Comparison of ENCODE assay signal across 23 cellular contexts in genomic region chr20:47237715-47238114, GRCh38.
DNase-seq lines count a peak whose midpoint lies in the region; ATAC-seq, FAIRE-seq and TF ChIP-seq lines count a peak whose summit lies in the region.
"Had no signal": no experiment of that assay in that cellular context is flagged by ENCODE, and none has a peak within 500 bp of the region (broad histone marks: within the 10 kb centered on the region; RNA-seq: fewer than 3 reads in every experiment).

No MANE protein-coding gene starts in this region.

- POLR2A ChIA-PET in RWPE1 (lab: Yijun Ruan, JAX; ENCODE audit: low non-redundant PET), result no interaction called here

- H3K4me1 ChIP-seq in smooth muscle cell (ENCODE audit: low read depth), result no peaks in the 10 kb centered on the region
- H3K4me1 ChIP-seq: SJCRH30, tibial artery had no signal

- H3K9me3 ChIP-seq in smooth muscle cell (replicated peaks; ENCODE audit: low read depth), result no peaks in the 10 kb centered on the region
- H3K9me3 ChIP-seq: SJCRH30, tibial artery had no signal

- FAIRE-seq in HTR-8/SVneo (lab: Jason Lieb, UNC), result no peak

- peaks cover 9% of the 10 kb centered on the region for H3K79me2 ChIP-seq in smooth muscle cell (ENCODE audit: low read depth)

- no peak overlapping the region for H3K4me3 ChIP-seq in smooth muscle cell
- H3K4me3 ChIP-seq: cardiac muscle cell, SJCRH30, tibial artery had no signal

- TF ChIP-seq CTCF in RWPE1 (conservative IDR thresholded peaks at IDR 0.05; ENCODE audit: low read depth) (no peak), smooth muscle cell (IDR thresholded peaks at IDR 0.05; ENCODE audit: borderline replicate concordance, insufficient read depth, poor library complexity, severe bottlenecking) (no peak)

- DNase-seq in DMS53 (lab: John Stamatoyannopoulos, UW) (peak; percentile 21), DMS53 treated with DMSO at 0.1 percent for 48 hours (lab: John Stamatoyannopoulos, UW; ENCODE audit: unreplicated experiment) (no peak), RWPE1 (ENCODE audit: low spot score) (no peak), cerebellum (ENCODE audit: low spot score) (peak; percentile 84), occipital lobe (lab: John Stamatoyannopoulos, UW) (peak; percentile 68), smooth muscle cell (lab: John Stamatoyannopoulos, UW; ENCODE audit: unreplicated experiment) (no peak), HTR-8/SVneo (ENCODE audit: insufficient read length, low spot score) (no peak)
- DNase-seq: 8988T; activated CD8-positive, alpha-beta T cell treated with anti-CD3 and anti-CD28 coated beads, Interleukin-2, amount 10 ng/mL, durations not matched to agents 7 days and 5 days; activated gamma-delta T cell treated with Interleukin-2 at 50 U/mL for 16 hours; activated T-cell treated with anti-CD3 and anti-CD28 coated beads for 4 hours; dermis blood vessel endothelial cell; DMS79 treated with DMSO at 0.1 percent for 48 hours; GOT3; left cardiac atrium; NCI-H524; SJCRH30; stimulated activated CD4-positive, alpha-beta T cell treated with anti-CD3 and anti-CD28 coated beads, Interleukin-4, amount 100 ng/mL, for 1 hour; stimulated activated naive CD4-positive, alpha-beta T cell; tibial artery had no signal

- no peaks in the 10 kb centered on the region for H3K36me3 ChIP-seq in smooth muscle cell (ENCODE audit: low read depth)

- H3K9ac ChIP-seq in smooth muscle cell (ENCODE audit: low read depth), result no peak overlapping the region

- no peaks in the 10 kb centered on the region for H3F3A ChIP-seq in smooth muscle cell (ENCODE audit: low read depth)

- H3K27me3 ChIP-seq in smooth muscle cell (ENCODE audit: low read depth), result no peaks in the 10 kb centered on the region
- H3K27me3 ChIP-seq: cardiac muscle cell, SJCRH30, tibial artery had no signal

- peak overlapping the region; percentile 52 for H3K27ac ChIP-seq in RWPE1
- H3K27ac ChIP-seq in smooth muscle cell (ENCODE audit: low read depth), result no peak overlapping the region
- H3K27ac ChIP-seq: cardiac muscle cell, SJCRH30, tibial artery had no signal

- WGBS in smooth muscle cell (ENCODE audit: low lambda C conversion rate), result 100% methylated on average over 4 of the region's 4 CpGs

- peaks cover 4% of the 10 kb centered on the region for H4K20me1 ChIP-seq in smooth muscle cell (ENCODE audit: low read depth)

- H2AFZ ChIP-seq in smooth muscle cell (ENCODE audit: low read depth), result no peak overlapping the region

- CTCF ChIA-PET in RWPE1 (lab: Yijun Ruan, JAX), result interaction anchor here (0.6 to 1.6 kb wide), 2 partner anchors 32 to 146 kb away, joined by 3 to 8 read pairs; no protein-coding TSS in a partner anchor

- no peak for ATAC-seq in GM18517 (IDR thresholded peaks at IDR 0.05; ENCODE audit: unreplicated experiment)
- ATAC-seq: activated CD8-positive, alpha-beta T cell treated with anti-CD3 and anti-CD28 coated beads, Interleukin-2, amount 10 ng/mL, durations not matched to agents 7 days and 5 days; Panc1 had no signal

- H3K4me2 ChIP-seq in smooth muscle cell, result no peak overlapping the region

Comparison
In these comparisons a context has a peak if more than half of its experiments do, and no peak if none do; other contexts are left out.
1. DNase-seq: peak in DMS53 (single experiment), cerebellum (single experiment) and occipital lobe (single experiment); none in DMS53 treated with DMSO at 0.1 percent for 48 hours (single experiment), RWPE1 (single experiment), smooth muscle cell (single experiment) and HTR-8/SVneo (single experiment).